ENCODE assay signal across 14 cellular contexts in the genomic region with DNA sequence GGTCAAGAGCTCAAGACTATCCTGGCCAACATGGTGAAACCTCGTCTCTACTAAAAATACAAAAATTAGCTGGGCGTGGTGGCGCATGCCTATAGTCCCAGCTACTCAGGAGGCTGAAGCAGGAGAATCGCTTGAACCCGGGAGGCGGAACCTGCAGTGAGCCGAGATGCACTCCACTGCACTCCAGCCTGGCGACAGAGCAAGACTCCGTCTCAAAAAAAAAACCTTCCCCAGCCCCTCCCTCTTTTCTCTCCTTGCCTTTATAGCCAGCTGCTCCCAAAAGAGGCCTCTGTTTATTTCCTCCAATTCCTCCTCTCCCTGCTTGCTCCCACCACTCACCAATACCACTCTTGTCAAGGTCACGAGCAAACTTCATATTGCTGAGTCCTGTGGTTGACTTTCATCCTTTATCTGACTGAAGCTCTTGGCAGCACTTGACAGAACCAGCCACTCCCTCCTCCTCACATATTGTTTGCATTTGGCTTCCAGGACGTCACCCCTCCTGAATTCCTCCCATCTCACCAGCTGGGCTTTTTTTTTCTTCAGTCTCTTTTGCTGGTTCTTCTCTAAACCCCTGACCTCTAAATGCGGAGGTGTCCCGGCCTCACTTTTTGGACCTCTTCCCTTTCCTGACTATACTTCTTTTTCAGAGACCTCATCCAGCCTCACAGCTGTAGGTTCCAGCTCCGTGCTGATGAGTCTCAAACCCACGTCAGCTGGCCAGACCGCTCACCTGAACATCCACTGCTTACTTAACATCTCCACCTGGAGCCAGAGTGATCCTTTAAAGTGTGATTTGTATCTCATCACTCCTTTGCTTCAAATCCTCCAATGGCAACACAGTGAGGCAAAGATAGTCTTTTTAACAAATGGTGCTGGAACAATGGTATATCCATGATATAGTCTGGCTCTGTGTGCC.
DNase-seq lines count a peak whose midpoint lies in the region; ATAC-seq, FAIRE-seq and TF ChIP-seq lines count a peak whose summit lies in the region.
"Had no signal": no experiment of that assay in that cellular context is flagged by ENCODE, and none has a peak within 500 bp of the region (broad histone marks: within the 10 kb centered on the region; RNA-seq: fewer than 3 reads in every experiment).

No MANE protein-coding gene starts in this region.

- CTCF ChIA-PET in CD4-positive, alpha-beta T cell (lab: Charles Lee): no interaction called here

- peak; percentile 23 for FAIRE-seq in HTR-8/SVneo (lab: Jason Lieb, UNC)
- FAIRE-seq: D721Med, H1 had no signal

- POLR2A ChIA-PET in CD4-positive, alpha-beta T cell (lab: Charles Lee): interaction anchor here (0.7 to 1.3 kb wide), 2 partner anchors 16 to 489 kb away, joined by 4 read pairs; no protein-coding TSS in a partner anchor

- no peaks in the 10 kb centered on the region for H3K9me2 ChIP-seq in Karpas-422 (replicated peaks; ENCODE audit: insufficient read depth, low read length)

- no peaks in the 10 kb centered on the region for H3K27me3 ChIP-seq in CD4-positive, alpha-beta T cell (ENCODE audit: control insufficient read depth, insufficient read depth, low read length)
- no peaks in the 10 kb centered on the region for H3K27me3 ChIP-seq in lower lobe of right lung (ENCODE audit: low read depth)
- H3K27me3 ChIP-seq in prostate gland (replicated peaks; ENCODE audit: insufficient read depth): no peaks in the 10 kb centered on the region
- H3K27me3 ChIP-seq in Karpas-422 (ENCODE audit: low read length): no peaks in the 10 kb centered on the region
- H3K27me3 ChIP-seq in BE2C: no peaks in the 10 kb centered on the region

- no peak for TF ChIP-seq POLR2A in prostate gland (IDR thresholded peaks at IDR 0.05)

- no peaks in the 10 kb centered on the region for H3K79me2 ChIP-seq in Karpas-422 (ENCODE audit: low read length)

- H3K9me3 Mint-ChIP-seq in CD4-positive, alpha-beta T cell: no peaks in the 10 kb centered on the region

- TF ChIP-seq CTCF in CD4-positive, alpha-beta T cell (IDR thresholded peaks at IDR 0.05): no peak
- no peak for TF ChIP-seq CTCF in astrocyte of the cerebellum (IDR thresholded peaks at IDR 0.05; ENCODE audit: low read depth, low read length, missing control alignments)
- no peak for TF ChIP-seq CTCF in lower lobe of right lung (IDR thresholded peaks at IDR 0.05)
- TF ChIP-seq CTCF in prostate gland (IDR thresholded peaks at IDR 0.05): peak in 1 of 4 experiments; percentile 3
- TF ChIP-seq CTCF in BE2C (IDR thresholded peaks at IDR 0.05; ENCODE audit: low read depth, low read length): no peak

- H3K27me3 Mint-ChIP-seq in CD4-positive, alpha-beta T cell: no peaks in the 10 kb centered on the region
- H3K27me3 Mint-ChIP-seq: stimulated activated naive B cell treated with anti-CD40 and anti-IgM and Interleukin-4, amounts not matched to agents 10 μg/mL and 1 μg/mL and 100 μg/mL, for 72 hours had no signal

- intact Hi-C loops in CD4-positive, alpha-beta T cell (cut with DNase I, micrococcal nuclease): no loop called here
- intact Hi-C loops in lower lobe of right lung (cut with DNase I): no loop called here
- intact Hi-C loops in prostate gland (cut with DNase I): no loop called here

- peak overlapping the region; percentile 0 for H3K27ac Mint-ChIP-seq in CD4-positive, alpha-beta T cell
- H3K27ac Mint-ChIP-seq: stimulated activated naive B cell treated with anti-CD40 and anti-IgM and Interleukin-4, amounts not matched to agents 10 μg/mL and 1 μg/mL and 100 μg/mL, for 72 hours had no signal

- H3K9ac ChIP-seq in Karpas-422 (ENCODE audit: low read length): no peak overlapping the region

- H3K4me2 ChIP-seq in Karpas-422 (ENCODE audit: low read depth, low read length, poor library complexity, severe bottlenecking): no peak overlapping the region

- no peak overlapping the region for H3K27ac ChIP-seq in CD4-positive, alpha-beta T cell (ENCODE audit: low read depth, low read length)
- no peak overlapping the region for H3K27ac ChIP-seq in lower lobe of right lung
- H3K27ac ChIP-seq in prostate gland: peak overlapping the region in 1 of 2 donors; percentile 17
- no peak overlapping the region for H3K27ac ChIP-seq in Karpas-422 (ENCODE audit: low read length)
- H3K27ac ChIP-seq: skin epidermis had no signal

- no peak for DNase-seq in CD4-positive, alpha-beta T cell
- DNase-seq in HTR-8/SVneo (ENCODE audit: insufficient read length, low spot score) (no peak), astrocyte of the cerebellum (ENCODE audit: low read depth) (peak; percentile 31), lower lobe of right lung (no peak), NCI-H1436 (lab: John Stamatoyannopoulos, UW) (no peak), prostate gland (ENCODE audit: low spot score) (no peak), Karpas-422 (no peak), BE2C (no peak)
- DNase-seq: amygdala; NCI-H1436 treated with DMSO at 0.1 percent for 48 hours; stimulated activated naive B cell treated with anti-CD40 and anti-IgM and Interleukin-4, amounts not matched to agents 10 μg/mL and 1 μg/mL and 100 μg/mL, for 72 hours had no signal

- 43% methylated on average over 16 of the region's 16 CpGs for WGBS in prostate gland

- peak; percentile 91 for ATAC-seq in CD4-positive, alpha-beta T cell (ENCODE audit: poor library complexity)
- ATAC-seq in lower lobe of right lung: peak; percentile 91 to 95
- ATAC-seq: stimulated activated naive B cell treated with anti-CD40 and anti-IgM and Interleukin-4, amounts not matched to agents 10 μg/mL and 1 μg/mL and 100 μg/mL, for 72 hours had no signal

- H3K4me1 ChIP-seq in lower lobe of right lung (no peaks in the 10 kb centered on the region), prostate gland (replicated peaks) (no peaks in the 10 kb centered on the region), Karpas-422 (ENCODE audit: low read length) (no peaks in the 10 kb centered on the region), BE2C (no peaks in the 10 kb centered on the region)

- H2AFZ ChIP-seq in Karpas-422 (ENCODE audit: low read length): no peak overlapping the region

- peaks cover 13% of the 10 kb centered on the region for H3K4me1 Mint-ChIP-seq in CD4-positive, alpha-beta T cell (ENCODE audit: low read depth)

- no peak overlapping the region for H3K4me3 ChIP-seq in astrocyte of the cerebellum (ENCODE audit: low read depth, low read length)
- no peak overlapping the region for H3K4me3 ChIP-seq in lower lobe of right lung
- no peak overlapping the region for H3K4me3 ChIP-seq in prostate gland
- no peak overlapping the region for H3K4me3 ChIP-seq in Karpas-422 (ENCODE audit: low read length)
- no peak overlapping the region for H3K4me3 ChIP-seq in BE2C (ENCODE audit: low read depth, low read length)
- H3K4me3 ChIP-seq: skin epidermis had no signal

- H4K20me1 ChIP-seq in Karpas-422 (ENCODE audit: insufficient read depth, low read depth, low read length): no peaks in the 10 kb centered on the region

- peak overlapping the region; percentile 4 for H3K4me3 Mint-ChIP-seq in CD4-positive, alpha-beta T cell
- H3K4me3 Mint-ChIP-seq: stimulated activated naive B cell treated with anti-CD40 and anti-IgM and Interleukin-4, amounts not matched to agents 10 μg/mL and 1 μg/mL and 100 μg/mL, for 72 hours had no signal

- in situ Hi-C loops in astrocyte of the cerebellum (cut with HindIII; ENCODE audit: low sequenced_read_pairs): no loop called here

- H3K36me3 Mint-ChIP-seq in CD4-positive, alpha-beta T cell (ENCODE audit: low read depth): no peaks in the 10 kb centered on the region
- H3K36me3 Mint-ChIP-seq: stimulated activated naive B cell treated with anti-CD40 and anti-IgM and Interleukin-4, amounts not matched to agents 10 μg/mL and 1 μg/mL and 100 μg/mL, for 72 hours had no signal

- H3K36me3 ChIP-seq in lower lobe of right lung: no peaks in the 10 kb centered on the region
- H3K36me3 ChIP-seq in prostate gland: no peaks in the 10 kb centered on the region
- no peaks in the 10 kb centered on the region for H3K36me3 ChIP-seq in Karpas-422 (ENCODE audit: insufficient read depth, low read length)
- no peaks in the 10 kb centered on the region for H3K36me3 ChIP-seq in BE2C

- H3K9me3 ChIP-seq in CD4-positive, alpha-beta T cell (ENCODE audit: control insufficient read depth, low read length): no peaks in the 10 kb centered on the region
- H3K9me3 ChIP-seq in lower lobe of right lung: no peaks in the 10 kb centered on the region
- H3K9me3 ChIP-seq in prostate gland: no peaks in the 10 kb centered on the region
- H3K9me3 ChIP-seq in Karpas-422 (ENCODE audit: low read length): no peaks in the 10 kb centered on the region
- H3K9me3 ChIP-seq in BE2C: no peaks in the 10 kb centered on the region
